In genomic region chr2:232315049-232315922, GRCh38 we compare ENCODE assay signal across 8 cellular contexts.
A peak's percentile ranks its signal among the peaks of the same experiment; 100 is the strongest.
DNase-seq lines count a peak whose midpoint lies in the region; ATAC-seq lines count a peak whose summit lies in the region.

No MANE protein-coding gene starts in this region.

- peak; percentile 96 for DNase-seq in SKM-1 (lab: John Stamatoyannopoulos, UW; ENCODE audit: unreplicated experiment)
- DNase-seq in activated naive CD8-positive, alpha-beta T cell treated with anti-CD3 and anti-CD28 coated beads, Interleukin-2, amount 50 U/mL, for 16 hours (ENCODE audit: low read depth, low spot score) = peak; percentile 35
- DNase-seq in islet precursor cell = peak; percentile 65
- DNase-seq in stimulated activated CD4-positive, alpha-beta T cell treated with anti-CD3 and anti-CD28 coated beads, Interleukin-4, amount 100 ng/mL, for 4 hours = peak; percentile 35 to 67
- no peak for DNase-seq in NCI-H69 (lab: John Stamatoyannopoulos, UW)
- DNase-seq in NCI-H1694 (lab: John Stamatoyannopoulos, UW) = no peak

- ATAC-seq in GM18502 (IDR thresholded peaks at IDR 0.05; ENCODE audit: poor library complexity, unreplicated experiment) (peak; percentile 86), HG02973 (IDR thresholded peaks at IDR 0.05; ENCODE audit: unreplicated experiment) (peak; percentile 75)

Comparison
In these comparisons a context has a peak if more than half of its experiments do, and no peak if none do; other contexts are left out.
1. DNase-seq: peak in SKM-1 (single experiment), activated naive CD8-positive, alpha-beta T cell treated with anti-CD3 and anti-CD28 coated beads, Interleukin-2, amount 50 U/mL, for 16 hours (single experiment), islet precursor cell (single experiment) and stimulated activated CD4-positive, alpha-beta T cell treated with anti-CD3 and anti-CD28 coated beads, Interleukin-4, amount 100 ng/mL, for 4 hours (2 of 2); none in NCI-H69 (single experiment) and NCI-H1694 (single experiment).